In the genomic region with DNA sequence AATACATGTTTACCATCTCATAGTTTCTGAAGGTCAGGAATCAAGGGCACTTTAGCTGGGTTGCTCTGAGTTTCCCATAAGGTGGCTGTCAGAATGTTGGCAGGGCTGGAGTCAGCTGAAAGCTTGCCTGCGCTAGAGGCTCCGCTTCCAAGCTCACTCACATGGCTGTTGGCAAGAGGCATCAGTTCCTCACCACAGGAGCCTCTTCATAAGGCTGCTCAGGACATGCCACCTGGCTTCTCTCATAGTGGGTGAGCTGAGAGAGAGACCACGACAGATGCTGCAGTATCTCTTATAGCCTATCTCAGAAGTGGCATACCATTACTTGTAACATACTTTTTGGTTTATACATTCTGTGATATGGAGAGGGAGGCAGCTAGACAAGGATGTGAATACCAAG, we compare ENCODE assay signal across 14 cellular contexts. TPM values are rescaled to one million over a fixed set of nuclear protein-coding genes. Genes with fewer than 3 reads are reported as not detected.
DNase-seq lines count a peak whose midpoint lies in the region; ATAC-seq lines count a peak whose summit lies in the region.
"Had no signal": no experiment of that assay in that cellular context is flagged by ENCODE, and none has a peak within 500 bp of the region (broad histone marks: within the 10 kb centered on the region; RNA-seq: fewer than 3 reads in every experiment).

No MANE protein-coding gene starts in this region.

- CTCF ChIA-PET in naive thymus-derived CD4-positive, alpha-beta T cell (lab: Charles Lee) = no interaction called here
- CTCF ChIA-PET in activated CD4-positive, alpha-beta memory T cell treated with anti-CD3 and anti-CD28 coated beads, Interleukin-2, amount 10 ng/mL, durations not matched to agents 7 days and 5 days (lab: Charles Lee) = no interaction called here

- H3K4me3 ChIP-seq in naive thymus-derived CD4-positive, alpha-beta T cell (ENCODE audit: low read length) = no peak overlapping the region

- no peak overlapping the region for H3K27ac ChIP-seq in naive thymus-derived CD4-positive, alpha-beta T cell (ENCODE audit: low read depth, low read length)
- H3K27ac ChIP-seq: VCaP had no signal

- no peaks in the 10 kb centered on the region for H3K9me3 ChIP-seq in naive thymus-derived CD4-positive, alpha-beta T cell (ENCODE audit: control insufficient read depth in 2 of 3, low read length in 3 of 3)

- peak overlapping the region in 2 of 9 donors; percentile 13 to 32 for H3K27ac Mint-ChIP-seq in naive thymus-derived CD4-positive, alpha-beta T cell
- no peak overlapping the region for H3K27ac Mint-ChIP-seq in activated CD4-positive, alpha-beta memory T cell treated with anti-CD3 and anti-CD28 coated beads, Interleukin-2, amount 10 ng/mL, durations not matched to agents 7 days and 5 days
- H3K27ac Mint-ChIP-seq: activated T-helper 17 cell treated with anti-CD3 and anti-CD28 coated beads, Interleukin-2, amount 50 U/mL, for 72 hours; natural killer cell had no signal

- intact Hi-C loops in left ventricle myocardium superior (cut with micrococcal nuclease) = no loop called here
- intact Hi-C loops in naive thymus-derived CD4-positive, alpha-beta T cell (cut with micrococcal nuclease) = no loop called here

- peaks cover 0 to 3% of the 10 kb centered on the region in 2 donors for H3K4me1 ChIP-seq in naive thymus-derived CD4-positive, alpha-beta T cell (ENCODE audit: control insufficient read depth in 2 of 2, insufficient read depth in 2 of 2, low read length in 2 of 2)

- H3K36me3 Mint-ChIP-seq in naive thymus-derived CD4-positive, alpha-beta T cell = peaks cover 0 to 13% (median 2%) of the 10 kb centered on the region in 5 donors
- peaks cover 7% of the 10 kb centered on the region for H3K36me3 Mint-ChIP-seq in activated CD4-positive, alpha-beta memory T cell treated with anti-CD3 and anti-CD28 coated beads, Interleukin-2, amount 10 ng/mL, durations not matched to agents 7 days and 5 days (ENCODE audit: low read depth)
- H3K36me3 Mint-ChIP-seq: natural killer cell had no signal

- POLR2A ChIA-PET in naive thymus-derived CD4-positive, alpha-beta T cell (lab: Charles Lee) = interaction anchor here (1.3 kb wide), 1 partner anchor 48 kb away, joined by 3 read pairs; no protein-coding TSS in a partner anchor
- POLR2A ChIA-PET in activated CD4-positive, alpha-beta memory T cell treated with anti-CD3 and anti-CD28 coated beads, Interleukin-2, amount 10 ng/mL, durations not matched to agents 7 days and 5 days (lab: Charles Lee) = no interaction called here

- peak; percentile 92 for ATAC-seq in left ventricle myocardium superior
- no peak for ATAC-seq in naive thymus-derived CD4-positive, alpha-beta T cell
- ATAC-seq: activated T-helper 17 cell treated with anti-CD3 and anti-CD28 coated beads, Interleukin-2, amount 50 U/mL, for 72 hours; natural killer cell had no signal

- no peaks in the 10 kb centered on the region for H3K9me3 Mint-ChIP-seq in naive thymus-derived CD4-positive, alpha-beta T cell
- no peaks in the 10 kb centered on the region for H3K9me3 Mint-ChIP-seq in activated CD4-positive, alpha-beta memory T cell treated with anti-CD3 and anti-CD28 coated beads, Interleukin-2, amount 10 ng/mL, durations not matched to agents 7 days and 5 days
- H3K9me3 Mint-ChIP-seq: activated T-helper 17 cell treated with anti-CD3 and anti-CD28 coated beads, Interleukin-2, amount 50 U/mL, for 72 hours; natural killer cell had no signal

- H3K27me3 Mint-ChIP-seq in naive thymus-derived CD4-positive, alpha-beta T cell = no peaks in the 10 kb centered on the region
- H3K27me3 Mint-ChIP-seq in activated CD4-positive, alpha-beta memory T cell treated with anti-CD3 and anti-CD28 coated beads, Interleukin-2, amount 10 ng/mL, durations not matched to agents 7 days and 5 days = no peaks in the 10 kb centered on the region
- H3K27me3 Mint-ChIP-seq: activated T-helper 17 cell treated with anti-CD3 and anti-CD28 coated beads, Interleukin-2, amount 50 U/mL, for 72 hours had no signal

- peak; percentile 35 to 75 for DNase-seq in NCI-H2081 (lab: John Stamatoyannopoulos, UW)
- no peak for DNase-seq in NCI-H2081 treated with DMSO at 0.1 percent for 48 hours (lab: John Stamatoyannopoulos, UW)
- DNase-seq in anterior cingulate cortex (lab: John Stamatoyannopoulos, UW) = peak in 46 of 58 donors; percentile 1 to 74 (median 36)
- DNase-seq in left ventricle myocardium superior = peak; percentile 81
- peak; percentile 44 for DNase-seq in superior temporal gyrus (ENCODE audit: extremely low spot score)
- DNase-seq in middle frontal gyrus (ENCODE audit: extremely low spot score, low spot score) = no peak
- DNase-seq in naive thymus-derived CD4-positive, alpha-beta T cell = no peak
- no peak for DNase-seq in activated CD4-positive, alpha-beta memory T cell treated with anti-CD3 and anti-CD28 coated beads, Interleukin-2, amount 10 ng/mL, durations not matched to agents 7 days and 5 days
- DNase-seq: EL; HCEC 1CT; natural killer cell; stimulated activated naive CD4-positive, alpha-beta T cell treated with Interleukin-2 at 50 U/mL for 16 hours had no signal

- no peaks in the 10 kb centered on the region for H3K27me3 ChIP-seq in naive thymus-derived CD4-positive, alpha-beta T cell (ENCODE audit: control insufficient read depth in 2 of 2, insufficient read depth in 2 of 2, low read length in 2 of 2)

- no peaks in the 10 kb centered on the region for H3K36me3 ChIP-seq in naive thymus-derived CD4-positive, alpha-beta T cell (ENCODE audit: control insufficient read depth in 2 of 3, insufficient read depth in 3 of 3, low read length in 3 of 3)

- H3K4me3 Mint-ChIP-seq in naive thymus-derived CD4-positive, alpha-beta T cell = peak overlapping the region in 1 of 10 donors; percentile 1
- H3K4me3 Mint-ChIP-seq in activated CD4-positive, alpha-beta memory T cell treated with anti-CD3 and anti-CD28 coated beads, Interleukin-2, amount 10 ng/mL, durations not matched to agents 7 days and 5 days = no peak overlapping the region
- H3K4me3 Mint-ChIP-seq: activated T-helper 17 cell treated with anti-CD3 and anti-CD28 coated beads, Interleukin-2, amount 50 U/mL, for 72 hours; natural killer cell had no signal

- H3K4me1 Mint-ChIP-seq in naive thymus-derived CD4-positive, alpha-beta T cell = peaks cover 18 to 58% (median 44%) of the 10 kb centered on the region in 7 donors
- peaks cover 6% of the 10 kb centered on the region for H3K4me1 Mint-ChIP-seq in activated CD4-positive, alpha-beta memory T cell treated with anti-CD3 and anti-CD28 coated beads, Interleukin-2, amount 10 ng/mL, durations not matched to agents 7 days and 5 days

RNA-seq across cellular contexts. Expression of gene HADHB, which starts 7.2 kb away (rescaled TPM):
- total RNA-seq in left ventricle myocardium superior = 1,919 TPM
- 10 to 100 TPM; 38.1 to 77.5 (median 64.2) TPM for total RNA-seq in naive thymus-derived CD4-positive, alpha-beta T cell
- polyA plus RNA-seq in naive thymus-derived CD4-positive, alpha-beta T cell = 100 to 1,000 TPM in 1 of 2 donors, 10 to 100 TPM in 1; 86.3 to 112 TPM
- total RNA-seq in activated CD4-positive, alpha-beta memory T cell treated with anti-CD3 and anti-CD28 coated beads, Interleukin-2, amount 10 ng/mL, durations not matched to agents 7 days and 5 days = 10 to 100 TPM; 71.4 to 72.6 TPM

RNA-seq across cellular contexts. Expression of gene HADHA, which starts 7.5 kb away (rescaled TPM):
- total RNA-seq in left ventricle myocardium superior = 800 TPM
- total RNA-seq in naive thymus-derived CD4-positive, alpha-beta T cell = 100 to 1,000 TPM in 3 of 5 experiments, 10 to 100 TPM in 2; 83.8 to 111 (median 102) TPM
- polyA plus RNA-seq in naive thymus-derived CD4-positive, alpha-beta T cell = 100 to 1,000 TPM; 116 to 150 TPM
- 100 to 1,000 TPM; 108 to 110 TPM for total RNA-seq in activated CD4-positive, alpha-beta memory T cell treated with anti-CD3 and anti-CD28 coated beads, Interleukin-2, amount 10 ng/mL, durations not matched to agents 7 days and 5 days

Comparison
In these comparisons a context has a peak if more than half of its experiments do, and no peak if none do; other contexts are left out.
1. DNase-seq: peak in NCI-H2081 (2 of 2), anterior cingulate cortex (46 of 58), left ventricle myocardium superior (single experiment) and superior temporal gyrus (single experiment); none in NCI-H2081 treated with DMSO at 0.1 percent for 48 hours (single experiment), middle frontal gyrus (single experiment), naive thymus-derived CD4-positive, alpha-beta T cell (0 of 9) and activated CD4-positive, alpha-beta memory T cell treated with anti-CD3 and anti-CD28 coated beads, Interleukin-2, amount 10 ng/mL, durations not matched to agents 7 days and 5 days (single experiment).
2. RNA of gene HADHB, which starts 7.2 kb away (total RNA-seq): 1,919 TPM in left ventricle myocardium superior (single experiment); 71.4 to 72.6 TPM in activated CD4-positive, alpha-beta memory T cell treated with anti-CD3 and anti-CD28 coated beads, Interleukin-2, amount 10 ng/mL, durations not matched to agents 7 days and 5 days and 38.1 to 77.5 TPM in naive thymus-derived CD4-positive, alpha-beta T cell; every median in the first group is over 10 times any median in the second.